Comparison of ENCODE assay signal across 32 cellular contexts in the genomic region with DNA sequence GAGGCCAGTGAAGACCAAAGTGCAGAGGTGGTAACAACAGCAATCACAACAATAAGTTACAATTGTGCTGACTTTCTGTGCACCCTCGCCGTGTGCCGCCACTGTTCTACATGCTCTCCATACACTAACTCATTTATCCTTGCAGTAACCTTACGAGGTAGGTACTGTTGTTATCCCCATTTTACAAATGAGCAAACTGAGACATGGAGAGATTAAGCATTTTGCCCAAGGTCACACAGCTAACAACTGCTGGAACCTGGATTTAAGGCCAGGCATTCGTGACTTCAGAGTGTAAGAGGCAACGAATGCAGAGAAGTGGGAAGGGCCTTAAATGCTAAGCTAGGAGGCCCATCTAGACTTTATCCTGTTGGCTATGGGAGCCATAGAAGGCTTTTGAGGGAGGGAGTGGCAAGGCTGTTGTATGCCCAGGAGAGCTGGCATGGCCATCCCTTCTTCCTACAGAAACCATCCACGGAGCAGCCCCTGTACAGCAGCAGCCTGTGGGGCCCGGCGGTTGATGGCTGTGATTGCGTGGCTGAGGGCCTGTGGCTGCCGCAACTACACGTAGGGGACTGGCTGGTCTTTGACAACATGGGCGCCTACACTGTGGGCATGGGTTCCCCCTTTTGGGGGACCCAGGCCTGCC.
"Had no signal": no experiment of that assay in that cellular context is flagged by ENCODE, and none has a peak within 500 bp of the region (broad histone marks: within the 10 kb centered on the region; RNA-seq: fewer than 3 reads in every experiment).

No MANE protein-coding gene starts in this region.

- H3K9me3 Mint-ChIP-seq: activated CD8-positive, alpha-beta T cell treated with anti-CD3 and anti-CD28 coated beads for 36 hours; activated naive CD4-positive, alpha-beta T cell treated with anti-CD3 and anti-CD28 coated beads, Interleukin-2, amount 10 ng/mL, durations not matched to agents 7 days and 5 days; activated T-cell treated with anti-CD3 and anti-CD28 coated beads, Interleukin-2, amount 50 U/mL, for 72 hours; endodermal cell; nephron; stimulated activated memory B cell treated with anti-CD40 and anti-IgM and Interleukin-4, amounts not matched to agents 10 μg/mL and 1 μg/mL and 100 μg/mL, for 72 hours had no signal

- H3K36me3 Mint-ChIP-seq: activated naive CD4-positive, alpha-beta T cell treated with anti-CD3 and anti-CD28 coated beads, Interleukin-2, amount 10 ng/mL, durations not matched to agents 7 days and 5 days; stimulated activated memory B cell treated with anti-CD40 and anti-IgM and Interleukin-4, amounts not matched to agents 10 μg/mL and 1 μg/mL and 100 μg/mL, for 72 hours had no signal

- H3K27me3 ChIP-seq: brain microvascular endothelial cell, pancreas, sigmoid colon, thyroid gland, upper lobe of left lung had no signal

- H3K36me3 ChIP-seq: brain microvascular endothelial cell, neutrophil, pancreas, prostate gland, sigmoid colon, stomach, thyroid gland, upper lobe of left lung had no signal

- ATAC-seq: activated CD8-positive, alpha-beta T cell treated with anti-CD3 and anti-CD28 coated beads for 36 hours; activated T-cell treated with anti-CD3 and anti-CD28 coated beads, Interleukin-2, amount 50 U/mL, for 72 hours; esophagus mucosa; left cardiac atrium; left ventricle myocardium superior; pancreas; stimulated activated memory B cell treated with anti-CD40 and anti-IgM and Interleukin-4, amounts not matched to agents 10 μg/mL and 1 μg/mL and 100 μg/mL, for 72 hours had no signal

- H3K27ac ChIP-seq: brain microvascular endothelial cell, neutrophil, pancreas, prostate gland, sigmoid colon, stomach, thyroid gland, upper lobe of left lung, VCaP had no signal

- H3K4me3 ChIP-seq: pancreas, prostate gland, sigmoid colon, stomach, thyroid gland, upper lobe of left lung had no signal

- H3K27me3 Mint-ChIP-seq: activated CD8-positive, alpha-beta T cell treated with anti-CD3 and anti-CD28 coated beads for 36 hours had no signal

- DNase-seq: activated CD4-positive, alpha-beta T cell treated with anti-CD3 and anti-CD28 coated beads for 4 hours; activated CD8-positive, alpha-beta T cell treated with anti-CD3 and anti-CD28 coated beads for 36 hours; activated naive CD4-positive, alpha-beta T cell treated with anti-CD3 and anti-CD28 coated beads, Interleukin-2, amount 10 ng/mL, durations not matched to agents 7 days and 5 days; activated T-cell treated with anti-CD3 and anti-CD28 coated beads for 4 hours; activated T-cell treated with anti-CD3 and anti-CD28 coated beads, Interleukin-2, amount 50 U/mL, for 72 hours; amniotic stem cell; brain microvascular endothelial cell; caudate nucleus; cortex of kidney; foreskin fibroblast; head of caudate nucleus; hippocampal formation; left cardiac atrium; left ventricle myocardium superior; pancreas; retina; sigmoid colon; small intestine; stimulated activated CD4-positive, alpha-beta T cell treated with anti-CD3 and anti-CD28 coated beads, Interleukin-4, amount 100 ng/mL, for 24 hours; stomach; thyroid gland had no signal

- H3K27ac Mint-ChIP-seq: activated CD8-positive, alpha-beta T cell treated with anti-CD3 and anti-CD28 coated beads for 36 hours; activated naive CD4-positive, alpha-beta T cell treated with anti-CD3 and anti-CD28 coated beads, Interleukin-2, amount 10 ng/mL, durations not matched to agents 7 days and 5 days; activated T-cell treated with anti-CD3 and anti-CD28 coated beads, Interleukin-2, amount 50 U/mL, for 72 hours; endodermal cell; stimulated activated memory B cell treated with anti-CD40 and anti-IgM and Interleukin-4, amounts not matched to agents 10 μg/mL and 1 μg/mL and 100 μg/mL, for 72 hours had no signal

- H3K4me1 Mint-ChIP-seq: activated naive CD4-positive, alpha-beta T cell treated with anti-CD3 and anti-CD28 coated beads, Interleukin-2, amount 10 ng/mL, durations not matched to agents 7 days and 5 days; endodermal cell; stimulated activated memory B cell treated with anti-CD40 and anti-IgM and Interleukin-4, amounts not matched to agents 10 μg/mL and 1 μg/mL and 100 μg/mL, for 72 hours had no signal

- FAIRE-seq: astrocyte, keratinocyte, pancreas, small intestine, TTC549 had no signal

- H3K4me1 ChIP-seq: pancreas, prostate gland, sigmoid colon, stomach, thyroid gland, upper lobe of left lung had no signal

- H3K4me3 Mint-ChIP-seq: activated CD8-positive, alpha-beta T cell treated with anti-CD3 and anti-CD28 coated beads for 36 hours; activated naive CD4-positive, alpha-beta T cell treated with anti-CD3 and anti-CD28 coated beads, Interleukin-2, amount 10 ng/mL, durations not matched to agents 7 days and 5 days; activated T-cell treated with anti-CD3 and anti-CD28 coated beads, Interleukin-2, amount 50 U/mL, for 72 hours; endodermal cell; nephron; stimulated activated memory B cell treated with anti-CD40 and anti-IgM and Interleukin-4, amounts not matched to agents 10 μg/mL and 1 μg/mL and 100 μg/mL, for 72 hours had no signal

- H3K9me3 ChIP-seq: neutrophil, pancreas, prostate gland, sigmoid colon, stomach, thyroid gland, upper lobe of left lung had no signal
